In the genomic region with DNA sequence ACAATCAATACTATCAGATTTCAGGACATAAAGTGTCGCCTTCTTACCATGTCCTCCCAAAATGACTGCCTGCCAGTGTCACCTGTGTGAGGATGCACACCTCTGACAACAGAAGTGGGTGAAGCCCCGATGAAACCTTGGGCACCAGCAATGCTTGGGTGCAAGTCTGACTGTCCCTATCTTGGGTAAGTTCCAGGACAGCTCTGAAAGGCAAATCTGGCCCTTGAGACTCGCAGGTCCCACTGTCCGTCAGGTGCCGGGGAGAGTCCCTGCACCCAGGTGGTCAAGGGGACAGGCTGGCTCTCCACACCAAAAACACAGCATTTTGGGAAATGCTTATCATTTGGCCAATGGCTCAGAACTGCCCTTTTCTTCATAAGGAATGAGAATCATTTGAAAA, we compare ENCODE assay signal across 14 cellular contexts.
"Had no signal": no experiment of that assay in that cellular context is flagged by ENCODE, and none has a peak within 500 bp of the region (broad histone marks: within the 10 kb centered on the region; RNA-seq: fewer than 3 reads in every experiment).

No MANE protein-coding gene starts in this region.

- H3K9me3 ChIP-seq: ascending aorta, gastrocnemius medialis, neutrophil, psoas muscle, right lobe of liver, SK-N-SH, spleen, tibial nerve had no signal

- H3K27me3 ChIP-seq: ascending aorta, gastrocnemius medialis, neutrophil, right lobe of liver, spleen, tibial nerve had no signal

- H3K27me3 Mint-ChIP-seq: stimulated activated naive B cell treated with anti-CD40 and anti-IgM and Interleukin-4, amounts not matched to agents 10 μg/mL and 1 μg/mL and 100 μg/mL, for 72 hours had no signal

- ATAC-seq: gastrocnemius medialis; psoas muscle; right lobe of liver; stimulated activated naive B cell treated with anti-CD40 and anti-IgM and Interleukin-4, amounts not matched to agents 10 μg/mL and 1 μg/mL and 100 μg/mL, for 72 hours had no signal

- H3K9me3 Mint-ChIP-seq: mesothelial cell of epicardium; stimulated activated naive B cell treated with anti-CD40 and anti-IgM and Interleukin-4, amounts not matched to agents 10 μg/mL and 1 μg/mL and 100 μg/mL, for 72 hours had no signal

- H3K27ac Mint-ChIP-seq: mesothelial cell of epicardium had no signal

- DNase-seq: activated CD4-positive, alpha-beta T cell treated with anti-CD3 and anti-CD28 coated beads for 48 hours; activated CD8-positive, alpha-beta memory T cell treated with anti-CD3 and anti-CD28 coated beads for 24 hours; activated gamma-delta T cell; gastrocnemius medialis; psoas muscle; right lobe of liver; SK-N-SH; spleen; stimulated activated CD4-positive, alpha-beta T cell treated with anti-CD3 and anti-CD28 coated beads, Interleukin-1b, Interleukin-23, amount 100 ng/mL, for 48 hours; stimulated activated naive B cell treated with anti-CD40 and anti-IgM and Interleukin-4, amounts not matched to agents 10 μg/mL and 1 μg/mL and 100 μg/mL, for 72 hours had no signal

- H3K4me3 ChIP-seq: ascending aorta, gastrocnemius medialis, psoas muscle, right lobe of liver, spleen, tibial nerve had no signal

- H3K4me3 Mint-ChIP-seq: mesothelial cell of epicardium; stimulated activated naive B cell treated with anti-CD40 and anti-IgM and Interleukin-4, amounts not matched to agents 10 μg/mL and 1 μg/mL and 100 μg/mL, for 72 hours had no signal

- H3K4me1 ChIP-seq: ascending aorta, gastrocnemius medialis, psoas muscle had no signal

- H3K27ac ChIP-seq: ascending aorta, gastrocnemius medialis, neutrophil, psoas muscle, right lobe of liver, tibial nerve had no signal
